13 cellular contexts compared by ENCODE assay signal in the genomic region with DNA sequence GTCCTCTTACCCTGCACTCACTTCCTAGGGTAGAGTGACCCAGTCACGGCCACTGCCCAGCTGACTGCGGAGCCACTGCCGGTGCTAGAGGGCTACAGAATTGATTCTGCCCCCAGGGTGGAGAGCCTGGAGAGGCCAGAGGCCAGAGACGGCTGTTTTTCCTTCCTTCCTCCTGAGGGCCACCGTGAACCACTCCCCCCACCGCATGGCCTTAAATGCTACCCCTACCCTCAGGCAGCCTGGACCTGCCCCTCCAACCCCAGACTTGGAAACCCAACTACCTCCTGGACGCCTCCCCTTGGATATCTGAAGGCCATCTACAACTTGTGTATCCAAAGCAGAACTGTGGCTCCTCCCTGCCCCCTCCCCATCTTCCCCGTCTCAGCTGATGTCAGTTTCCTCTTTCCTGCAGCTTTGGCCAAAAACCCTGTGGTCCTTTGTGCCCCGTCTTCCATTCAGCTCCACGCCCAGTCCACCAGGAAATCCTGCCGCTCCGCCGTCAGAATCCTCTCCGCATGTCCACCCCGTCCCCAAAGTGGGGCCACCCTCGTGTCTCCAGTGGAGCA. TPM values are rescaled to one million over a fixed set of nuclear protein-coding genes. Genes with fewer than 3 reads are reported as not detected.
DNase-seq lines count a peak whose midpoint lies in the region; ATAC-seq, FAIRE-seq and TF ChIP-seq lines count a peak whose summit lies in the region.
"Had no signal": no experiment of that assay in that cellular context is flagged by ENCODE, and none has a peak within 500 bp of the region (broad histone marks: within the 10 kb centered on the region; RNA-seq: fewer than 3 reads in every experiment).

No MANE protein-coding gene starts in this region.

- peak; percentile 95 for FAIRE-seq in endothelial cell of umbilical vein (lab: Jason Lieb, UNC)

- H3K9me3 Mint-ChIP-seq in activated naive CD8-positive, alpha-beta T cell (ENCODE audit: low read depth) = no peaks in the 10 kb centered on the region
- H3K9me3 Mint-ChIP-seq in activated naive CD8-positive, alpha-beta T cell treated with anti-CD3 and anti-CD28 coated beads for 36 hours = no peaks in the 10 kb centered on the region
- H3K9me3 Mint-ChIP-seq in naive thymus-derived CD4-positive, alpha-beta T cell = peaks cover 0 to 1% (median 0%) of the 10 kb centered on the region in 11 donors

- H3K9me1 ChIP-seq in endothelial cell of umbilical vein (replicated peaks; ENCODE audit: control insufficient read depth, extremely low read depth, insufficient read depth, low read length) = no peaks in the 10 kb centered on the region

- no TSS peak for BruUV-seq in endothelial cell of umbilical vein (replicated peaks; lab: Mats Ljungman, UMichigan)

- ATAC-seq in naive thymus-derived CD4-positive, alpha-beta T cell = peak; percentile 45
- ATAC-seq in HG02623 (IDR thresholded peaks at IDR 0.05; ENCODE audit: unreplicated experiment) = no peak

- peak overlapping the region; percentile 44 for H3K4me2 ChIP-seq in endothelial cell of umbilical vein (ENCODE audit: insufficient read depth, low read length)

- H3K36me3 ChIP-seq in endothelial cell of umbilical vein (ENCODE audit: control insufficient read depth in 2 of 2, extremely low read depth in 1 of 2, insufficient read depth in 2 of 2, low read length in 2 of 2) (peaks cover 13 to 32% of the 10 kb centered on the region in 2 experiments), uterus (no peaks in the 10 kb centered on the region)
- H3K36me3 ChIP-seq in naive thymus-derived CD4-positive, alpha-beta T cell (ENCODE audit: control insufficient read depth in 2 of 3, insufficient read depth in 3 of 3, low read length in 3 of 3) = peaks cover 8 to 64% (median 9%) of the 10 kb centered on the region in 3 experiments

- no peaks in the 10 kb centered on the region for H4K20me1 ChIP-seq in endothelial cell of umbilical vein (replicated peaks; ENCODE audit: control insufficient read depth, extremely low read depth, insufficient read depth, low read length)

- peaks cover 2% of the 10 kb centered on the region for H3K36me3 Mint-ChIP-seq in activated naive CD8-positive, alpha-beta T cell
- peaks cover 15% of the 10 kb centered on the region for H3K36me3 Mint-ChIP-seq in activated naive CD8-positive, alpha-beta T cell treated with anti-CD3 and anti-CD28 coated beads for 36 hours
- H3K36me3 Mint-ChIP-seq in naive thymus-derived CD4-positive, alpha-beta T cell = peaks cover 0 to 38% (median 15%) of the 10 kb centered on the region in 5 donors

- H3K27ac ChIP-seq in endothelial cell of umbilical vein (ENCODE audit: insufficient read depth, low read depth, low read length) (peak overlapping the region; percentile 95), uterus (peak overlapping the region; percentile 22 to 68)
- H3K27ac ChIP-seq in naive thymus-derived CD4-positive, alpha-beta T cell (ENCODE audit: low read depth, low read length) = no peak overlapping the region

- dilution Hi-C loops in endothelial cell of umbilical vein (cut with MboI; ENCODE audit: extremely low pct_ligation_motif_present, low sequenced_read_pairs) = no loop called here

- peaks cover 53% of the 10 kb centered on the region for H3K4me1 Mint-ChIP-seq in activated naive CD8-positive, alpha-beta T cell (ENCODE audit: low read depth)
- peaks cover 16% of the 10 kb centered on the region for H3K4me1 Mint-ChIP-seq in activated naive CD8-positive, alpha-beta T cell treated with anti-CD3 and anti-CD28 coated beads for 36 hours
- H3K4me1 Mint-ChIP-seq in naive thymus-derived CD4-positive, alpha-beta T cell = peaks cover 39 to 55% (median 49%) of the 10 kb centered on the region in 7 donors

- CTCF ChIA-PET in endothelial cell of umbilical vein (lab: Charles Lee) = interaction anchor here (0.6 to 11.3 kb wide), 6 partner anchors 9 to 39 kb away, joined by 3 to 167 read pairs (median 8); a partner anchor contains a TSS
- CTCF ChIA-PET in naive thymus-derived CD4-positive, alpha-beta T cell (lab: Charles Lee) = interaction anchor here (1.0 to 1.3 kb wide), 2 partner anchors 18 to 23 kb away, joined by 3 read pairs; no protein-coding TSS in a partner anchor

- no peak for TF ChIP-seq CTCF in endothelial cell of umbilical vein (IDR thresholded peaks at IDR 0.05; ENCODE audit: extremely low read depth in 1 of 2, insufficient read depth in 1 of 2, low read depth in 1 of 2, low read length in 2 of 2)
- no peak for TF ChIP-seq CTCF in uterus (IDR thresholded peaks at IDR 0.05)

- no peaks in the 10 kb centered on the region for H3K27me3 Mint-ChIP-seq in activated naive CD8-positive, alpha-beta T cell
- H3K27me3 Mint-ChIP-seq in activated naive CD8-positive, alpha-beta T cell treated with anti-CD3 and anti-CD28 coated beads for 36 hours = no peaks in the 10 kb centered on the region
- H3K27me3 Mint-ChIP-seq in naive thymus-derived CD4-positive, alpha-beta T cell = no peaks in the 10 kb centered on the region

- POLR2A ChIA-PET in endothelial cell of umbilical vein (lab: Charles Lee) = interaction anchor here (0.6 to 3.0 kb wide), 2 partner anchors 9 to 196 kb away, joined by 3 to 18 read pairs; no protein-coding TSS in a partner anchor
- POLR2A ChIA-PET in naive thymus-derived CD4-positive, alpha-beta T cell (lab: Charles Lee) = interaction anchor here (0.6 kb wide), 1 partner anchor 22 kb away, joined by 3 read pairs; no protein-coding TSS in a partner anchor

- no peak overlapping the region for H3K4me3 Mint-ChIP-seq in activated naive CD8-positive, alpha-beta T cell
- H3K4me3 Mint-ChIP-seq in activated naive CD8-positive, alpha-beta T cell treated with anti-CD3 and anti-CD28 coated beads for 36 hours = no peak overlapping the region
- H3K4me3 Mint-ChIP-seq in naive thymus-derived CD4-positive, alpha-beta T cell = no peak overlapping the region

- DNase-seq in activated naive CD8-positive, alpha-beta T cell treated with anti-CD3 and anti-CD28 coated beads for 36 hours = no peak
- DNase-seq in endothelial cell of umbilical vein (ENCODE audit: low read depth, low spot score) (peak; percentile 74), uterus (peak in 1 of 2 donors; percentile 70), activated gamma-delta T cell treated with Interleukin-2 at 50 U/mL for 16 hours (no peak), NCI-H2081 (lab: John Stamatoyannopoulos, UW) (no peak)
- DNase-seq in naive thymus-derived CD4-positive, alpha-beta T cell = no peak
- DNase-seq: amniotic stem cell, NCI-H526 treated with DMSO at 0.1 percent for 48 hours, T1000 had no signal

- peak overlapping the region; percentile 70 for H3K9ac ChIP-seq in endothelial cell of umbilical vein (replicated peaks; ENCODE audit: extremely low read depth, insufficient read depth, low read length)

- H3K27ac Mint-ChIP-seq in activated naive CD8-positive, alpha-beta T cell = peak overlapping the region; percentile 73
- H3K27ac Mint-ChIP-seq in activated naive CD8-positive, alpha-beta T cell treated with anti-CD3 and anti-CD28 coated beads for 36 hours = no peak overlapping the region
- peak overlapping the region in 7 of 9 donors; percentile 54 to 78 (median 71) for H3K27ac Mint-ChIP-seq in naive thymus-derived CD4-positive, alpha-beta T cell

- intact Hi-C loops in endothelial cell of umbilical vein (cut with micrococcal nuclease) = loop anchor here (1.0 kb wide), 1 partner anchor 8 kb away; no protein-coding TSS in a partner anchor
- intact Hi-C loops in naive thymus-derived CD4-positive, alpha-beta T cell (cut with micrococcal nuclease) = no loop called here
- intact Hi-C loops in uterus (cut with DNase I; ENCODE audit: low total_unique reads) = no loop called here

- TF ChIP-seq POLR2A in endothelial cell of umbilical vein (IDR thresholded peaks at IDR 0.05; ENCODE audit: low read depth, low read length) (peak; percentile 68), uterus (IDR thresholded peaks at IDR 0.05) (no peak)

- no peak overlapping the region for H2AFZ ChIP-seq in endothelial cell of umbilical vein (ENCODE audit: low read depth, low read length)

- H3K4me1 ChIP-seq in endothelial cell of umbilical vein (ENCODE audit: control insufficient read depth, extremely low read depth, insufficient read depth, low read length) = peaks cover 57% of the 10 kb centered on the region
- peaks cover 6 to 10% of the 10 kb centered on the region in 2 donors for H3K4me1 ChIP-seq in naive thymus-derived CD4-positive, alpha-beta T cell (ENCODE audit: control insufficient read depth in 2 of 2, insufficient read depth in 2 of 2, low read length in 2 of 2)
- peaks cover 0 to 7% of the 10 kb centered on the region in 2 donors for H3K4me1 ChIP-seq in uterus

- H3K9me3 ChIP-seq in endothelial cell of umbilical vein (replicated peaks; ENCODE audit: control insufficient read depth, insufficient read depth, low read length) = no peaks in the 10 kb centered on the region
- H3K9me3 ChIP-seq in naive thymus-derived CD4-positive, alpha-beta T cell (ENCODE audit: control insufficient read depth in 2 of 3, low read length in 3 of 3) = no peaks in the 10 kb centered on the region
- H3K9me3 ChIP-seq in uterus = no peaks in the 10 kb centered on the region

- no peaks in the 10 kb centered on the region for H3K27me3 ChIP-seq in endothelial cell of umbilical vein (ENCODE audit: control insufficient read depth in 2 of 2, insufficient read depth in 2 of 2, low read length in 2 of 2)
- H3K27me3 ChIP-seq in naive thymus-derived CD4-positive, alpha-beta T cell (ENCODE audit: control insufficient read depth in 2 of 2, insufficient read depth in 2 of 2, low read length in 2 of 2) = no peaks in the 10 kb centered on the region
- H3K27me3 ChIP-seq in uterus = no peaks in the 10 kb centered on the region

- H3K4me3 ChIP-seq in endothelial cell of umbilical vein (replicated peaks in 1 of 3; ENCODE audit: insufficient read depth in 1 of 3, low read depth in 1 of 3, low read length in 3 of 3) = peak overlapping the region in 2 of 3 experiments; percentile 4 to 5
- no peak overlapping the region for H3K4me3 ChIP-seq in naive thymus-derived CD4-positive, alpha-beta T cell (ENCODE audit: low read length)
- H3K4me3 ChIP-seq in uterus = no peak overlapping the region

- H3K79me2 ChIP-seq in endothelial cell of umbilical vein (ENCODE audit: control insufficient read depth, insufficient read depth, low read length) = peaks cover 45% of the 10 kb centered on the region

RNA-seq across cellular contexts. Expression of a gene that starts 16.3 kb away (rescaled TPM):
- total RNA-seq in activated naive CD8-positive, alpha-beta T cell treated with anti-CD3 and anti-CD28 coated beads for 36 hours = 10 to 100 TPM; 20.4 to 21.5 TPM
- 95.0 and 102 TPM in 2 replicates for total RNA-seq in endothelial cell of umbilical vein
- 173 and 218 TPM in 2 replicates for polyA plus RNA-seq in endothelial cell of umbilical vein
- 61.4 and 68.1 TPM in 2 replicates for polyA plus RNA-seq in endothelial cell of umbilical vein (2011; cell fraction: cytosol; rRNA removed)
- 67.4 and 92.8 TPM in 2 replicates for polyA plus RNA-seq in endothelial cell of umbilical vein (2011; cell fraction: nucleus; rRNA removed)
- 42.8 and 49.4 TPM in 2 replicates for polyA plus RNA-seq in endothelial cell of umbilical vein (2012)
- polyA minus RNA-seq in endothelial cell of umbilical vein = 104 and 130 TPM in 2 replicates
- not detected for polyA minus RNA-seq in endothelial cell of umbilical vein (2011; cell fraction: cytosol; rRNA and poly(A)+ RNA removed)
- 45.1 and 63.7 TPM in 2 replicates for polyA minus RNA-seq in endothelial cell of umbilical vein (2011; cell fraction: nucleus; rRNA and poly(A)+ RNA removed)
- total RNA-seq in naive thymus-derived CD4-positive, alpha-beta T cell = 10 to 100 TPM; 26.1 to 68.3 (median 51.9) TPM
- 10 to 100 TPM; 20.9 to 72.9 TPM for polyA plus RNA-seq in naive thymus-derived CD4-positive, alpha-beta T cell
- 10 to 100 TPM in 3 of 4 donors, 1 to 10 TPM in 1; 3.6 to 38.1 (median 19.8) TPM for total RNA-seq in uterus
- total RNA-seq: fibroblast of lung, LHCN-M2 had no signal

RNA-seq across cellular contexts. Expression of a gene that starts 23.6 kb away (rescaled TPM):
- 10 to 100 TPM; 85.2 to 94.2 TPM for total RNA-seq in activated naive CD8-positive, alpha-beta T cell treated with anti-CD3 and anti-CD28 coated beads for 36 hours
- 124 and 128 TPM in 2 replicates for total RNA-seq in endothelial cell of umbilical vein
- 92.2 and 99.0 TPM in 2 replicates for polyA plus RNA-seq in endothelial cell of umbilical vein
- polyA plus RNA-seq in endothelial cell of umbilical vein (2011; cell fraction: cytosol; rRNA removed) = 50.0 and 61.0 TPM in 2 replicates
- polyA plus RNA-seq in endothelial cell of umbilical vein (2011; cell fraction: nucleus; rRNA removed) = 193 and 200 TPM in 2 replicates
- polyA plus RNA-seq in endothelial cell of umbilical vein (2012) = 76.9 and 94.3 TPM in 2 replicates
- polyA minus RNA-seq in endothelial cell of umbilical vein = 88.4 and 92.9 TPM in 2 replicates
- polyA minus RNA-seq in endothelial cell of umbilical vein (2011; cell fraction: cytosol; rRNA and poly(A)+ RNA removed) = 63.0 TPM
- polyA minus RNA-seq in endothelial cell of umbilical vein (2011; cell fraction: nucleus; rRNA and poly(A)+ RNA removed) = 58.3 and 65.1 TPM in 2 replicates
- 100 to 1,000 TPM; 110 to 135 (median 134) TPM for total RNA-seq in naive thymus-derived CD4-positive, alpha-beta T cell
- 10 to 100 TPM; 37.5 to 65.9 TPM for polyA plus RNA-seq in naive thymus-derived CD4-positive, alpha-beta T cell
- 100 to 1,000 TPM in 1 of 4 donors, 10 to 100 TPM in 3; 30.0 to 175 (median 77.4) TPM for total RNA-seq in uterus

RNA-seq across cellular contexts. Expression of a gene that starts 27.1 kb away (rescaled TPM):
- total RNA-seq in activated naive CD8-positive, alpha-beta T cell treated with anti-CD3 and anti-CD28 coated beads for 36 hours = 10 to 100 TPM; 17.7 to 18.1 TPM
- total RNA-seq in endothelial cell of umbilical vein (17.1 and 19.3 TPM in 2 replicates), uterus (10 to 100 TPM in 2 of 4 donors, 1 to 10 TPM in 2; 2.0 to 73.8 (median 7.0) TPM)
- 23.9 and 28.8 TPM in 2 replicates for polyA plus RNA-seq in endothelial cell of umbilical vein
- 18.4 and 25.3 TPM in 2 replicates for polyA plus RNA-seq in endothelial cell of umbilical vein (2011; cell fraction: cytosol; rRNA removed)
- 16.0 and 18.0 TPM in 2 replicates for polyA plus RNA-seq in endothelial cell of umbilical vein (2011; cell fraction: nucleus; rRNA removed)
- polyA plus RNA-seq in endothelial cell of umbilical vein (2012) = 11.3 and 18.5 TPM in 2 replicates
- polyA minus RNA-seq in endothelial cell of umbilical vein = 5.2 and 5.8 TPM in 2 replicates
- 16.5 TPM for polyA minus RNA-seq in endothelial cell of umbilical vein (2011; cell fraction: cytosol; rRNA and poly(A)+ RNA removed)
- 5.1 and 7.3 TPM in 2 replicates for polyA minus RNA-seq in endothelial cell of umbilical vein (2011; cell fraction: nucleus; rRNA and poly(A)+ RNA removed)
- 10 to 100 TPM in 4 of 5 experiments, 1 to 10 TPM in 1; 9.5 to 22.3 (median 10.8) TPM for total RNA-seq in naive thymus-derived CD4-positive, alpha-beta T cell
- polyA plus RNA-seq in naive thymus-derived CD4-positive, alpha-beta T cell = 10 to 100 TPM; 16.6 to 20.2 TPM

RNA-seq across cellular contexts. Expression of a gene that starts 40.5 kb away (rescaled TPM):
- total RNA-seq in activated naive CD8-positive, alpha-beta T cell treated with anti-CD3 and anti-CD28 coated beads for 36 hours = 10 to 100 TPM; 86.3 to 88.0 TPM
- total RNA-seq in endothelial cell of umbilical vein (90.2 and 90.7 TPM in 2 replicates), uterus (100 to 1,000 TPM in 1 of 4 donors, 10 to 100 TPM in 3; 11.5 to 128 (median 46.6) TPM)
- polyA plus RNA-seq in endothelial cell of umbilical vein = 77.7 and 129 TPM in 2 replicates
- 67.9 and 72.7 TPM in 2 replicates for polyA plus RNA-seq in endothelial cell of umbilical vein (2011; cell fraction: cytosol; rRNA removed)
- 116 and 150 TPM in 2 replicates for polyA plus RNA-seq in endothelial cell of umbilical vein (2011; cell fraction: nucleus; rRNA removed)
- polyA plus RNA-seq in endothelial cell of umbilical vein (2012) = 58.5 and 71.2 TPM in 2 replicates
- polyA minus RNA-seq in endothelial cell of umbilical vein = 76.5 and 80.5 TPM in 2 replicates
- polyA minus RNA-seq in endothelial cell of umbilical vein (2011; cell fraction: cytosol; rRNA and poly(A)+ RNA removed) = 58.0 TPM
- 45.1 and 52.0 TPM in 2 replicates for polyA minus RNA-seq in endothelial cell of umbilical vein (2011; cell fraction: nucleus; rRNA and poly(A)+ RNA removed)
- total RNA-seq in naive thymus-derived CD4-positive, alpha-beta T cell = 100 to 1,000 TPM in 2 of 5 experiments, 10 to 100 TPM in 3; 90.4 to 123 (median 95.4) TPM
- 10 to 100 TPM; 37.3 to 51.4 TPM for polyA plus RNA-seq in naive thymus-derived CD4-positive, alpha-beta T cell

RNA-seq across cellular contexts. Expression of a gene that starts 46.3 kb away (rescaled TPM):
- 1 to 10 TPM; 1.3 to 1.4 TPM for total RNA-seq in activated naive CD8-positive, alpha-beta T cell treated with anti-CD3 and anti-CD28 coated beads for 36 hours
- total RNA-seq in endothelial cell of umbilical vein (not detected in 2 replicates), uterus (10 to 100 TPM in 1 of 4 donors, under 1 TPM in 2, not detected in 1; 0.48 to 12.6 (median 0.67) TPM)
- not detected in 2 replicates for polyA plus RNA-seq in endothelial cell of umbilical vein
- polyA plus RNA-seq in endothelial cell of umbilical vein (2011; cell fraction: cytosol; rRNA removed) = not detected in 2 replicates
- polyA plus RNA-seq in endothelial cell of umbilical vein (2011; cell fraction: nucleus; rRNA removed) = 0.05 TPM in 1 of 2 replicates, not detected in the other
- polyA plus RNA-seq in endothelial cell of umbilical vein (2012) = not detected in 2 replicates
- not detected in 2 replicates for polyA minus RNA-seq in endothelial cell of umbilical vein
- polyA minus RNA-seq in endothelial cell of umbilical vein (2011; cell fraction: cytosol; rRNA and poly(A)+ RNA removed) = 0.31 TPM
- not detected in 2 replicates for polyA minus RNA-seq in endothelial cell of umbilical vein (2011; cell fraction: nucleus; rRNA and poly(A)+ RNA removed)
- 1 to 10 TPM in 4 of 5 experiments, under 1 TPM in 1; 0.29 to 9.9 (median 4.6) TPM for total RNA-seq in naive thymus-derived CD4-positive, alpha-beta T cell
- 1 to 10 TPM in 1 of 2 donors, under 1 TPM in 1; 0.73 to 1.7 TPM for polyA plus RNA-seq in naive thymus-derived CD4-positive, alpha-beta T cell
- total RNA-seq: LHCN-M2 had no signal
- polyA plus RNA-seq: fibroblast of lung had no signal

Comparison
In these comparisons a context has a peak if more than half of its experiments do, and no peak if none do; other contexts are left out.
1. H3K4me3 ChIP-seq: peak in endothelial cell of umbilical vein (2 of 3); none in naive thymus-derived CD4-positive, alpha-beta T cell (single experiment) and uterus (0 of 2).